In the genomic region with DNA sequence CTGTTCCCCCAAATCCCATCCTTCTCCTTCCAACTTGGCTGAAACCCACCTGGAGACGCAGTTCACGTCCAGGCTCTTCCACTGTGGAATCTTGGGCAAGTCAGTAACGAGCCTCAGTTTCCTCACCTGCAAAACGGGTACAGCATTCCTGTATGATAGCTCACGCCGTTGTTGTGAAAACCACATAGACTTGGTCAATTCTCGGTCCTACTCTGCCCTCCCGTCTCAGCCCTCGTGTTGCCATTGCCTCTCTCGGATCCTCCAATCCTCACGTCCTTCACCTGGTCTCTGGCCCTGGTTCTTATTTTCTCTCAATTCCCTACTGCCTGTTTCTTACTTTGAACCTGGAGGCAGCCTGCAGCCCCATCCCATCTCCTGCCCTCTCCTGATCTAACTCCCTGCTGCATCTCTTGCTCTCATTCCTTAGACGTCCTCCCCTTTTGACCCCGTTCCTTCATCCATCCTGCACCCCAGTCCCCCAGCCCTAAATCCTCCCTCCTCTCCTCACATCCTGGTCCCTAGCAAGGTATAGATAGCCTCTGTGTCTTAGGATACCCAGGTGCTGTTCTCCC, we compare ENCODE assay signal across 1 cellular context.
TF ChIP-seq lines count a peak whose summit lies in the region.

No MANE protein-coding gene starts in this region.

TF ChIP-seq in K562, 482 proteins besides CTCF, POLR2A, EP300 and RAD21 (continues in another document):
- TF ChIP-seq SP2 (IDR thresholded peaks at IDR 0.05; ENCODE audit: extremely low read depth, low read depth, low read length, poor library complexity, severe bottlenecking) (no peak), KDM4B (IDR thresholded peaks at IDR 0.05; ENCODE audit: borderline replicate concordance in 2 of 2, low read depth in 1 of 2) (no peak), ZBED1 (IDR thresholded peaks at IDR 0.05) (no peak), ZNF184 (CRISPR knock-in tag; IDR thresholded peaks at IDR 0.05) (no peak), SMARCA5 (IDR thresholded peaks at IDR 0.05) (peak; percentile 80; the same call in 1 of the 2 replicates), U2AF2 (optimal IDR thresholded peaks at IDR 0.05; ENCODE audit: low read depth, low read length) (no peak), LEF1 (IDR thresholded peaks at IDR 0.05) (no peak), JUN (IDR thresholded peaks at IDR 0.05; ENCODE audit: borderline replicate concordance, low read depth, low read length) (no peak), JUN (CRISPR knock-in tag; IDR thresholded peaks at IDR 0.05; ENCODE audit: borderline replicate concordance) (no peak), ZZZ3 (IDR thresholded peaks at IDR 0.05) (no peak), ELF4 (CRISPR knock-in tag; IDR thresholded peaks at IDR 0.05) (0 out of 2 replicates have a peak, but pooled peaks have one; percentile 51), MYC (IDR thresholded peaks at IDR 0.05; ENCODE audit: low read depth, low read length) (no peak), MYC (CRISPR knock-in tag; IDR thresholded peaks at IDR 0.05; ENCODE audit: borderline replicate concordance, low read depth) (no peak), ZNF444 (CRISPR knock-in tag; IDR thresholded peaks at IDR 0.05) (no peak), SETDB1 (IDR thresholded peaks at IDR 0.05; ENCODE audit: low read length) (no peak), KAT8 (IDR thresholded peaks at IDR 0.05; ENCODE audit: low read depth) (no peak), FOSL1 (tag; conservative IDR thresholded peaks at IDR 0.05) (no peak), RREB1 (CRISPR knock-in tag; IDR thresholded peaks at IDR 0.05) (no peak), NFE2 (IDR thresholded peaks at IDR 0.05; ENCODE audit: low read depth) (no peak), BMI1 (IDR thresholded peaks at IDR 0.05; ENCODE audit: low read length) (no peak), ZNF79 (CRISPR knock-in tag; IDR thresholded peaks at IDR 0.05; ENCODE audit: low read depth) (no peak), ZNF583 (CRISPR knock-in tag; IDR thresholded peaks at IDR 0.05) (no peak), ZNF133 (CRISPR knock-in tag; IDR thresholded peaks at IDR 0.05) (no peak), RBM14 (IDR thresholded peaks at IDR 0.05; ENCODE audit: borderline replicate concordance, insufficient read depth, low read depth, low read length) (no peak), XRCC5 (IDR thresholded peaks at IDR 0.05; ENCODE audit: low read depth, low read length) (no peak), NELFE (IDR thresholded peaks at IDR 0.05; ENCODE audit: insufficient read depth, insufficient read length) (no peak), DLX4 (CRISPR knock-in tag; IDR thresholded peaks at IDR 0.05) (no peak), GTF3C2 (IDR thresholded peaks at IDR 0.05; ENCODE audit: borderline replicate concordance, extremely low read depth, insufficient read length) (no peak), NR4A1 (CRISPR knock-in tag; IDR thresholded peaks at IDR 0.05) (no peak), NR4A1 (tag; IDR thresholded peaks at IDR 0.05) (no peak), ZNF668 (CRISPR knock-in tag; IDR thresholded peaks at IDR 0.05) (no peak), HSF4 (CRISPR knock-in tag; IDR thresholded peaks at IDR 0.05; ENCODE audit: borderline replicate concordance) (no peak), HOXB6 (CRISPR knock-in tag; IDR thresholded peaks at IDR 0.05; ENCODE audit: borderline replicate concordance) (no peak), ZNF347 (CRISPR knock-in tag; IDR thresholded peaks at IDR 0.05; ENCODE audit: low read depth) (no peak), ZBTB7A (IDR thresholded peaks at IDR 0.05; ENCODE audit: borderline replicate concordance, control insufficient read depth, low read depth, low read length) (no peak), ZNF274 (IDR thresholded peaks at IDR 0.05; ENCODE audit: borderline replicate concordance, low read depth, low read length) (no peak), ZNF239 (CRISPR knock-in tag; IDR thresholded peaks at IDR 0.05) (no peak), ZNF134 (CRISPR knock-in tag; conservative IDR thresholded peaks at IDR 0.05) (no peak), ZNF699 (CRISPR knock-in tag; IDR thresholded peaks at IDR 0.05; ENCODE audit: insufficient replicate concordance) (no peak), NCOA4 (IDR thresholded peaks at IDR 0.05; ENCODE audit: partially characterized antibody) (no peak)
- TF ChIP-seq, protein P1, sequence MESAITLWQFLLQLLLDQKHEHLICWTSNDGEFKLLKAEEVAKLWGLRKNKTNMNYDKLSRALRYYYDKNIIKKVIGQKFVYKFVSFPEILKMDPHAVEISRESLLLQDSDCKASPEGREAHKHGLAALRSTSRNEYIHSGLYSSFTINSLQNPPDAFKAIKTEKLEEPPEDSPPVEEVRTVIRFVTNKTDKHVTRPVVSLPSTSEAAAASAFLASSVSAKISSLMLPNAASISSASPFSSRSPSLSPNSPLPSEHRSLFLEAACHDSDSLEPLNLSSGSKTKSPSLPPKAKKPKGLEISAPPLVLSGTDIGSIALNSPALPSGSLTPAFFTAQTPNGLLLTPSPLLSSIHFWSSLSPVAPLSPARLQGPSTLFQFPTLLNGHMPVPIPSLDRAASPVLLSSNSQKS (CRISPR knock-in tag; IDR thresholded peaks at IDR 0.05): no peak
- TF ChIP-seq, protein P2, sequence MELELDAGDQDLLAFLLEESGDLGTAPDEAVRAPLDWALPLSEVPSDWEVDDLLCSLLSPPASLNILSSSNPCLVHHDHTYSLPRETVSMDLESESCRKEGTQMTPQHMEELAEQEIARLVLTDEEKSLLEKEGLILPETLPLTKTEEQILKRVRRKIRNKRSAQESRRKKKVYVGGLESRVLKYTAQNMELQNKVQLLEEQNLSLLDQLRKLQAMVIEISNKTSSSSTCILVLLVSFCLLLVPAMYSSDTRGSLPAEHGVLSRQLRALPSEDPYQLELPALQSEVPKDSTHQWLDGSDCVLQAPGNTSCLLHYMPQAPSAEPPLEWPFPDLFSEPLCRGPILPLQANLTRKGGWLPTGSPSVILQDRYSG (tag; conservative IDR thresholded peaks at IDR 0.05; ENCODE audit: low read depth): no peak
- TF ChIP-seq, protein P3, sequence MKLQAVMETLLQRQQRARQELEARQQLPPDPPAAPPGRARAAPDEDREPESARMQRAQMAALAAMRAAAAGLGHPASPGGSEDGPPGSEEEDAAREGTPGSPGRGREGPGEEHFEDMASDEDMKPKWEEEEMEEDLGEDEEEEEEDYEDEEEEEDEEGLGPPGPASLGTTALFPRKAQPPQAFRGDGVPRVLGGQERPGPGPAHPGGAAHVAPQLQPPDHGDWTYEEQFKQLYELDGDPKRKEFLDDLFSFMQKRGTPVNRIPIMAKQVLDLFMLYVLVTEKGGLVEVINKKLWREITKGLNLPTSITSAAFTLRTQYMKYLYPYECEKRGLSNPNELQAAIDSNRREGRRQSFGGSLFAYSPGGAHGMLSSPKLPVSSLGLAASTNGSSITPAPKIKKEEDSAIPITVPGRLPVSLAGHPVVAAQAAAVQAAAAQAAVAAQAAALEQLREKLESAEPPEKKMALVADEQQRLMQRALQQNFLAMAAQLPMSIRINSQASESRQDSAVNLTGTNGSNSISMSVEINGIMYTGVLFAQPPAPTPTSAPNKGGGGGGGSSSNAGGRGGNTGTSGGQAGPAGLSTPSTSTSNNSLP (IDR thresholded peaks at IDR 0.05; ENCODE audit: borderline replicate concordance, low read depth, low read length): no peak
- TF ChIP-seq, protein P4, sequence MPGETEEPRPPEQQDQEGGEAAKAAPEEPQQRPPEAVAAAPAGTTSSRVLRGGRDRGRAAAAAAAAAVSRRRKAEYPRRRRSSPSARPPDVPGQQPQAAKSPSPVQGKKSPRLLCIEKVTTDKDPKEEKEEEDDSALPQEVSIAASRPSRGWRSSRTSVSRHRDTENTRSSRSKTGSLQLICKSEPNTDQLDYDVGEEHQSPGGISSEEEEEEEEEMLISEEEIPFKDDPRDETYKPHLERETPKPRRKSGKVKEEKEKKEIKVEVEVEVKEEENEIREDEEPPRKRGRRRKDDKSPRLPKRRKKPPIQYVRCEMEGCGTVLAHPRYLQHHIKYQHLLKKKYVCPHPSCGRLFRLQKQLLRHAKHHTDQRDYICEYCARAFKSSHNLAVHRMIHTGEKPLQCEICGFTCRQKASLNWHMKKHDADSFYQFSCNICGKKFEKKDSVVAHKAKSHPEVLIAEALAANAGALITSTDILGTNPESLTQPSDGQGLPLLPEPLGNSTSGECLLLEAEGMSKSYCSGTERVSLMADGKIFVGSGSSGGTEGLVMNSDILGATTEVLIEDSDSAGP (CRISPR knock-in tag; IDR thresholded peaks at IDR 0.05): no peak; the same call in 1 of the 2 replicates
- TF ChIP-seq, protein P5, sequence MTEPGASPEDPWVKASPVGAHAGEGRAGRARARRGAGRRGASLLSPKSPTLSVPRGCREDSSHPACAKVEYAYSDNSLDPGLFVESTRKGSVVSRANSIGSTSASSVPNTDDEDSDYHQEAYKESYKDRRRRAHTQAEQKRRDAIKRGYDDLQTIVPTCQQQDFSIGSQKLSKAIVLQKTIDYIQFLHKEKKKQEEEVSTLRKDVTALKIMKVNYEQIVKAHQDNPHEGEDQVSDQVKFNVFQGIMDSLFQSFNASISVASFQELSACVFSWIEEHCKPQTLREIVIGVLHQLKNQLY (CRISPR knock-in tag; conservative IDR thresholded peaks at IDR 0.05): no peak
- TF ChIP-seq, protein P6, sequence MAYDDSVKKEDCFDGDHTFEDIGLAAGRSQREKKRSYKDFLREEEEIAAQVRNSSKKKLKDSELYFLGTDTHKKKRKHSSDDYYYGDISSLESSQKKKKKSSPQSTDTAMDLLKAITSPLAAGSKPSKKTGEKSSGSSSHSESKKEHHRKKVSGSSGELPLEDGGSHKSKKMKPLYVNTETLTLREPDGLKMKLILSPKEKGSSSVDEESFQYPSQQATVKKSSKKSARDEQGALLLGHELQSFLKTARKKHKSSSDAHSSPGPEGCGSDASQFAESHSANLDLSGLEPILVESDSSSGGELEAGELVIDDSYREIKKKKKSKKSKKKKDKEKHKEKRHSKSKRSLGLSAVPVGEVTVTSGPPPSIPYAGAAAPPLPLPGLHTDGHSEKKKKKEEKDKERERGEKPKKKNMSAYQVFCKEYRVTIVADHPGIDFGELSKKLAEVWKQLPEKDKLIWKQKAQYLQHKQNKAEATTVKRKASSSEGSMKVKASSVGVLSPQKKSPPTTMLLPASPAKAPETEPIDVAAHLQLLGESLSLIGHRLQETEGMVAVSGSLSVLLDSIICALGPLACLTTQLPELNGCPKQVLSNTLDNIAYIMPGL (CRISPR knock-in tag; IDR thresholded peaks at IDR 0.05): no peak
